8 cellular contexts compared by ENCODE assay signal in genomic region chr19:29260477-29261317, GRCh38. TPM values are rescaled to one million over a fixed set of nuclear protein-coding genes. Genes with fewer than 3 reads are reported as not detected.
A peak's percentile ranks its signal among the peaks of the same experiment; 100 is the strongest.
DNase-seq lines count a peak whose midpoint lies in the region; ATAC-seq and TF ChIP-seq lines count a peak whose summit lies in the region.

No MANE protein-coding gene starts in this region.

- no peaks in the 10 kb centered on the region for H3K36me3 Mint-ChIP-seq in natural killer cell

- H3K4me1 Mint-ChIP-seq in natural killer cell, result peaks cover 18 to 31% of the 10 kb centered on the region in 2 donors

- peaks cover 0 to 6% of the 10 kb centered on the region in 2 donors for H3K27me3 Mint-ChIP-seq in natural killer cell (ENCODE audit: low read depth in 2 of 2)

- TF ChIP-seq POLR2A in uterus (IDR thresholded peaks at IDR 0.05), result no peak

- ATAC-seq in natural killer cell (peak in 1 of 3 donors; percentile 44), HG03159 (IDR thresholded peaks at IDR 0.05; ENCODE audit: unreplicated experiment) (no peak)

- H3K4me3 ChIP-seq in GM12864 (ENCODE audit: low read depth, low read length) (no peak overlapping the region), astrocyte of the cerebellum (ENCODE audit: low read depth, low read length) (no peak overlapping the region), uterus (no peak overlapping the region)

- no peaks in the 10 kb centered on the region for H3K27me3 ChIP-seq in uterus

- H3K36me3 ChIP-seq in uterus, result no peaks in the 10 kb centered on the region

- in situ Hi-C loops in astrocyte of the cerebellum (cut with HindIII; ENCODE audit: low sequenced_read_pairs), result no loop called here

- intact Hi-C loops in natural killer cell (cut with micrococcal nuclease) (no loop called here), uterus (cut with DNase I; ENCODE audit: low total_unique reads) (no loop called here)

- no peak overlapping the region for H3K4me3 Mint-ChIP-seq in natural killer cell

- DNase-seq in AG08395 (ENCODE audit: low spot score) (peak; percentile 17), GM12864 (ENCODE audit: low read depth) (peak; percentile 7), NCI-H446 (lab: John Stamatoyannopoulos, UW) (peak; percentile 31 to 56), astrocyte of the cerebellum (ENCODE audit: low read depth) (no peak), natural killer cell (no peak), DMS153 (lab: John Stamatoyannopoulos, UW) (no peak), uterus (no peak)

- no peak overlapping the region for H3K27ac ChIP-seq in uterus

- peak; percentile 58 for TF ChIP-seq CTCF in GM12864 (IDR thresholded peaks at IDR 0.05; ENCODE audit: low read depth, low read length, missing control alignments)
- TF ChIP-seq CTCF in astrocyte of the cerebellum (IDR thresholded peaks at IDR 0.05; ENCODE audit: low read depth, low read length, missing control alignments), result peak; percentile 15
- TF ChIP-seq CTCF in natural killer cell (IDR thresholded peaks at IDR 0.05), result peak; percentile 14
- no peak for TF ChIP-seq CTCF in uterus (IDR thresholded peaks at IDR 0.05)

- H3K9me3 Mint-ChIP-seq in natural killer cell, result no peaks in the 10 kb centered on the region

- no peak overlapping the region for H3K27ac Mint-ChIP-seq in natural killer cell

- H3K9me3 ChIP-seq in uterus, result no peaks in the 10 kb centered on the region

- H3K4me1 ChIP-seq in uterus, result no peaks in the 10 kb centered on the region

RNA-seq across cellular contexts. Expression of gene UQCRFS1, which starts 47.7 kb away (rescaled TPM):
- total RNA-seq in natural killer cell (10 to 100 TPM; 21.8 to 26.8 (median 23.9) TPM), uterus (10 to 100 TPM; 17.8 to 23.2 (median 20.6) TPM)

Comparison
In these comparisons a context has a peak if more than half of its experiments do, and no peak if none do; other contexts are left out.
1. DNase-seq: peak in AG08395 (single experiment), GM12864 (single experiment) and NCI-H446 (2 of 2); none in astrocyte of the cerebellum (single experiment), natural killer cell (single experiment), DMS153 (single experiment) and uterus (0 of 2).
2. CTCF ChIP-seq: peak in GM12864 (single experiment), astrocyte of the cerebellum (single experiment) and natural killer cell (single experiment); none in uterus (0 of 4).